ENCODE assay signal across 11 cellular contexts in the genomic region with DNA sequence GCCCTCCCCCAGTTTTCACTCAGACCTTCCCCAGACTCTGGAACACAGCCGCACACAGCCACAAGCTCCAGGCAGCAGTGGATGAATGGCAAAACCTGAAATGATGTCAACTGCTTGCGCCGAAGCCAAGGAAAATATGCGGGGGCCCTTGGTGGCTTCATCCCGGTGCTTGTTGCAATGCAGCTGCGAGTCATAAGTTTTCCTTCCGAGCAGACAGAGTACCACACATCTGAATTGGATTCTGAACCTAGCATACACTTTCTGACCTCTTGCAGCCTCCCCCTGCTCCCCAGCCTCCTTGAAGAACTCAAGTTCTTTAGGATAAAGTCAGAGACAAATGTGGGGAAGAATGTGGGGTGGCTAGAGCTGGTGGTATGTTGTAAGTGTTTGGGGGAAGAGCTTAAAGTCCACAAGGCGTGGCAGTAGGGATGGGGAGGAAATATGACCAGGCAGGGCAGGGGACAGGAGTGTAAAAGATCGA.
DNase-seq lines count a peak whose midpoint lies in the region; ATAC-seq, FAIRE-seq and TF ChIP-seq lines count a peak whose summit lies in the region.
"Had no signal": no experiment of that assay in that cellular context is flagged by ENCODE, and none has a peak within 500 bp of the region (broad histone marks: within the 10 kb centered on the region; RNA-seq: fewer than 3 reads in every experiment).

No MANE protein-coding gene starts in this region.

- intact Hi-C loops in left lung (cut with DNase I) (no loop called here), uterus (cut with DNase I; ENCODE audit: low total_unique reads) (no loop called here)

- no peak for TF ChIP-seq POLR2A in uterus (IDR thresholded peaks at IDR 0.05)

- DNase-seq in HT1080 (ENCODE audit: low read depth) (peak; percentile 51), cardiac fibroblast (ENCODE audit: low read depth in 2 of 2) (peak; percentile 82 to 93), left lung (no peak), uterus (peak; percentile 86 to 88), GM19239 (ENCODE audit: insufficient read length, low spot score) (no peak), cerebellum (ENCODE audit: low spot score) (no peak)
- DNase-seq: colonic mucosa, NCI-H524, small intestine had no signal

- H3K4me3 ChIP-seq in cardiac fibroblast (replicated peaks in 1 of 2; ENCODE audit: low read depth in 2 of 2, low read length in 2 of 2), result no peak overlapping the region
- H3K4me3 ChIP-seq in left lung, result no peak overlapping the region
- no peak overlapping the region for H3K4me3 ChIP-seq in uterus
- H3K4me3 ChIP-seq: colonic mucosa, hepatocyte had no signal

- no peak for FAIRE-seq in GM19239 (lab: Jason Lieb, UNC)
- FAIRE-seq: small intestine had no signal

- peak; percentile 35 for ATAC-seq in left lung
- ATAC-seq in HG03108 (IDR thresholded peaks at IDR 0.05; ENCODE audit: unreplicated experiment), result no peak

- H3K36me3 ChIP-seq in left lung (no peaks in the 10 kb centered on the region), uterus (no peaks in the 10 kb centered on the region)
- H3K36me3 ChIP-seq: colonic mucosa had no signal

- no peak overlapping the region for H3K27ac ChIP-seq in left lung
- H3K27ac ChIP-seq in uterus, result peak overlapping the region; percentile 84 to 89
- H3K27ac ChIP-seq: colonic mucosa, hepatocyte had no signal

- H3K9me3 ChIP-seq in left lung (no peaks in the 10 kb centered on the region), uterus (no peaks in the 10 kb centered on the region)
- H3K9me3 ChIP-seq: colonic mucosa had no signal

- peaks cover 0 to 1% of the 10 kb centered on the region in 2 donors for H3K4me1 ChIP-seq in left lung
- peaks cover 18 to 34% of the 10 kb centered on the region in 2 donors for H3K4me1 ChIP-seq in uterus
- H3K4me1 ChIP-seq: colonic mucosa had no signal

- H3K27me3 ChIP-seq in left lung (no peaks in the 10 kb centered on the region), uterus (no peaks in the 10 kb centered on the region)
- H3K27me3 ChIP-seq: colonic mucosa, hepatocyte had no signal

- TF ChIP-seq CTCF in cardiac fibroblast (IDR thresholded peaks at IDR 0.05; ENCODE audit: low read depth, low read length) (no peak), left lung (IDR thresholded peaks at IDR 0.05) (no peak), uterus (IDR thresholded peaks at IDR 0.05) (no peak)

Comparison
In these comparisons a context has a peak if more than half of its experiments do, and no peak if none do; other contexts are left out.
1. DNase-seq: peak in HT1080 (single experiment), cardiac fibroblast (2 of 2) and uterus (2 of 2); none in left lung (0 of 2), GM19239 (single experiment) and cerebellum (single experiment).
2. H3K27ac ChIP-seq: peak in uterus (2 of 2); none in left lung (0 of 2).